Comparison of ENCODE assay signal across 2 cellular contexts in genomic region chr12:100069795-100070194, GRCh38.
TF ChIP-seq lines count a peak whose summit lies in the region.

No MANE protein-coding gene starts in this region.

TF ChIP-seq in IMR-90, 13 proteins besides CTCF, POLR2A, EP300 and RAD21:
- TF ChIP-seq NFE2L2 (IDR thresholded peaks at IDR 0.05; ENCODE audit: low read depth, low read length) (no peak), CEBPB (IDR thresholded peaks at IDR 0.05; ENCODE audit: low read depth, low read length) (peak; percentile 55; the same call in 1 of the 2 replicates)

TF ChIP-seq in K562, 482 proteins besides CTCF, POLR2A, EP300 and RAD21:
- TF ChIP-seq ZNF589 (CRISPR knock-in tag; IDR thresholded peaks at IDR 0.05; ENCODE audit: low read depth) (no peak), CEBPB (tag; IDR thresholded peaks at IDR 0.05) (0 out of 2 replicates have a peak, but pooled peaks have one; percentile 12), CEBPG (CRISPR knock-in tag; IDR thresholded peaks at IDR 0.05) (no peak), CEBPG (tag; conservative IDR thresholded peaks at IDR 0.05 in 1 of 2, IDR thresholded peaks at IDR 0.05 in 1 of 2) (peak; percentile 13 to 59; a peak in 2 of 4 replicates)
